12 cellular contexts compared by ENCODE assay signal in the genomic region with DNA sequence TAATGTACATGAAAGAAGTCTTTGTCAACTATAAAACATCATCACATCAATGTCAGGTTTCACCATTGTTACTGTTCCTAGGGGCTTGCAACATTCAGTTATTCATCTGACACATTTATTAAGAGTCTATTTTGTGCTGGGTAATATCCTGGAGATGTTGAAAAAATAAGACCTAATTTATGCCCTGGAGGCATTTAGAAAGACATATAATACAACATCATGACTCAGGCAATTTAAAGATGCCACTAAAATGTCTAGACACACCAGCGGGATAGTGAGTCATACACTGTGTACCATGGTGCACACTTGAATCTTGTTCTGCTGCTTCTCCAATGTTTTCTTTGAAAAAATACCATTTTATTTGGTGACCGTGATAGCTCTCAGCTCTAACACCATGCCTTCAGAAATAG. TPM values are rescaled to one million over a fixed set of nuclear protein-coding genes. Genes with fewer than 3 reads are reported as not detected.
DNase-seq lines count a peak whose midpoint lies in the region; ATAC-seq, FAIRE-seq and TF ChIP-seq lines count a peak whose summit lies in the region.
"Had no signal": no experiment of that assay in that cellular context is flagged by ENCODE, and none has a peak within 500 bp of the region (broad histone marks: within the 10 kb centered on the region; RNA-seq: fewer than 3 reads in every experiment).

No MANE protein-coding gene starts in this region.

- H3K36me3 ChIP-seq in bronchial epithelial cell (ENCODE audit: control insufficient read depth, insufficient read depth, low read length) (no peaks in the 10 kb centered on the region), muscle layer of duodenum (ENCODE audit: control insufficient read depth in 1 of 2, insufficient read depth in 2 of 2, low read length in 2 of 2) (peaks cover 0 to 5% of the 10 kb centered on the region in 2 donors), kidney (ENCODE audit: control insufficient read depth in 1 of 2, insufficient read depth in 2 of 2, low read length in 2 of 2) (no peaks in the 10 kb centered on the region)
- H3K36me3 ChIP-seq: thyroid gland had no signal

- TF ChIP-seq CTCF in AG10803 (conservative IDR thresholded peaks at IDR 0.05; ENCODE audit: low read length) = no peak
- TF ChIP-seq CTCF in NB4 (IDR thresholded peaks at IDR 0.05; ENCODE audit: low read depth, low read length) = no peak
- TF ChIP-seq CTCF in bronchial epithelial cell (IDR thresholded peaks at IDR 0.05; ENCODE audit: insufficient read depth, low read length, severe bottlenecking) = no peak
- TF ChIP-seq CTCF in kidney (IDR thresholded peaks at IDR 0.05; ENCODE audit: borderline replicate concordance, extremely low read depth, insufficient read depth) = no peak
- TF ChIP-seq CTCF in GM13976 (IDR thresholded peaks at IDR 0.05; ENCODE audit: borderline replicate concordance, control extremely low read depth, extremely low read depth, insufficient read depth, missing control alignments) = no peak

- in situ Hi-C loops in GM13976 (cut with MboI; ENCODE audit: low sequenced_read_pairs, unreplicated experiment) = no loop called here

- DNase-seq in AG10803 (ENCODE audit: low read depth) (peak; percentile 89), NB4 (ENCODE audit: low read depth) (peak; percentile 12), bronchial epithelial cell (ENCODE audit: low read depth) (peak; percentile 99), kidney (no peak), GM13976 (ENCODE audit: low spot score) (no peak)
- DNase-seq in stimulated activated CD4-positive, alpha-beta T cell treated with anti-CD3 and anti-CD28 coated beads, Interleukin-12 subunit alpha, Interleukin-12 subunit beta, amount 100 ng/mL, for 4 hours = no peak
- DNase-seq: activated naive CD8-positive, alpha-beta T cell treated with anti-CD3 and anti-CD28 coated beads for 36 hours; Caco-2; NCI-H187 treated with DMSO at 0.1 percent for 48 hours; thyroid gland had no signal

- H3K27ac ChIP-seq in muscle layer of duodenum (ENCODE audit: low read length) = peak overlapping the region; percentile 67
- no peak overlapping the region for H3K27ac ChIP-seq in kidney (ENCODE audit: low read depth in 2 of 2, low read length in 2 of 2)

- H3K9ac ChIP-seq in kidney (ENCODE audit: low read length in 2 of 2) = no peak overlapping the region

- H3K27me3 ChIP-seq in bronchial epithelial cell (ENCODE audit: control insufficient read depth, insufficient read depth, low read length) (no peaks in the 10 kb centered on the region), muscle layer of duodenum (ENCODE audit: low read depth, low read length) (no peaks in the 10 kb centered on the region)
- H3K27me3 ChIP-seq: thyroid gland had no signal

- no peak for FAIRE-seq in bronchial epithelial cell (lab: Jason Lieb, UNC)
- no peak for FAIRE-seq in kidney (lab: Jason Lieb, UNC)

- H3K4me1 ChIP-seq in muscle layer of duodenum (ENCODE audit: control insufficient read depth in 1 of 2, insufficient read depth in 2 of 2, low read length in 2 of 2) (peaks cover 8 to 25% of the 10 kb centered on the region in 2 donors), kidney (ENCODE audit: control insufficient read depth in 1 of 2, insufficient read depth in 1 of 2, low read depth in 1 of 2, low read length in 2 of 2) (no peaks in the 10 kb centered on the region)

- TF ChIP-seq POLR2A in NB4 (IDR thresholded peaks at IDR 0.05; ENCODE audit: extremely low read depth, insufficient read length) = no peak

- H3K9me3 ChIP-seq in muscle layer of duodenum (ENCODE audit: control insufficient read depth in 1 of 2, low read length in 2 of 2) (no peaks in the 10 kb centered on the region), kidney (ENCODE audit: control insufficient read depth in 1 of 2, low read length in 2 of 2) (no peaks in the 10 kb centered on the region)
- H3K9me3 ChIP-seq: Caco-2, thyroid gland had no signal

- H3K4me3 ChIP-seq in AG10803 (ENCODE audit: low read length) = no peak overlapping the region
- no peak overlapping the region for H3K4me3 ChIP-seq in NB4 (ENCODE audit: low read depth, low read length)
- H3K4me3 ChIP-seq in bronchial epithelial cell (ENCODE audit: low read depth, low read length) = no peak overlapping the region
- H3K4me3 ChIP-seq in muscle layer of duodenum (ENCODE audit: low read depth in 1 of 2, low read length in 2 of 2) = no peak overlapping the region
- no peak overlapping the region for H3K4me3 ChIP-seq in kidney (ENCODE audit: low read length in 2 of 2)
- H3K4me3 ChIP-seq: thyroid gland had no signal

- intact Hi-C loops in kidney (cut with DNase I) = no loop called here

- no peak for ATAC-seq in HG02938 (IDR thresholded peaks at IDR 0.05; ENCODE audit: unreplicated experiment)

RNA-seq across cellular contexts. Expression of a gene that starts 19.1 kb away (rescaled TPM):
- total RNA-seq in bronchial epithelial cell = not detected in 2 replicates
- total RNA-seq in kidney = 2.6 TPM
- polyA plus RNA-seq in kidney (ENCODE audit: insufficient read depth, low read depth, low replicate concordance) = 4.8 TPM
- total RNA-seq: activated naive CD8-positive, alpha-beta T cell treated with anti-CD3 and anti-CD28 coated beads for 36 hours; Caco-2 had no signal

Comparison
In these comparisons a context has a peak if more than half of its experiments do, and no peak if none do; other contexts are left out.
1. DNase-seq: peak in AG10803 (single experiment), NB4 (single experiment) and bronchial epithelial cell (single experiment); none in kidney (single experiment), GM13976 (single experiment) and stimulated activated CD4-positive, alpha-beta T cell treated with anti-CD3 and anti-CD28 coated beads, Interleukin-12 subunit alpha, Interleukin-12 subunit beta, amount 100 ng/mL, for 4 hours (single experiment).